ENCODE assay signal across 33 cellular contexts in the genomic region with DNA sequence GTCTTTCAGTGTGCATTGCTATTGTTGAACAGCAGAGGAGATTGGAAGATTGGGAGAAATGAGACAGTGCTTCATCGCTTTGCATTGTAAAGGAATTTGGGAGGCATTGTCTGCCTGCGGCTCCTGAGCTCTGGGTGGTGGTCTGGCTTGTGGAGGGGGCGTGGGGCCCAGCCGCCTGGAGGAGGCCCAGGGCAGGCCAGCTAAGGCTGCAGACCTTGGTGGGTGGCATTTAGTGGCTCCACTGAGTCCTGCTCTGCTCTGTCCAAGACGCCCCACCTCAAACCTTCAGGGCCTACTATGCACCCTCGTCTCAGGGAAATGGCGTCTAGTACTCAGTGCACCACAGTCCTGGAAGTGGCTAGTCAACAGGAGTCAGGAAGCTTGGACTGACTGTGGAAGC. TPM values are rescaled to one million over a fixed set of nuclear protein-coding genes. Genes with fewer than 3 reads are reported as not detected.
"Had no signal": no experiment of that assay in that cellular context is flagged by ENCODE, and none has a peak within 500 bp of the region (broad histone marks: within the 10 kb centered on the region; RNA-seq: fewer than 3 reads in every experiment).

No MANE protein-coding gene starts in this region.

- H3K4me1 Mint-ChIP-seq: endodermal cell, nephron had no signal

- H3K4me3 Mint-ChIP-seq: activated naive CD8-positive, alpha-beta T cell treated with anti-CD3 and anti-CD28 coated beads, Interleukin-2, amount 10 ng/mL, durations not matched to agents 7 days and 5 days; activated T-cell treated with anti-CD3 and anti-CD28 coated beads, Interleukin-2, amount 50 U/mL, for 72 hours; dendritic cell treated with granulocyte-macrophage colony-stimulating factor and Interleukin-4, amounts not matched to agents 40 ng/mL and 50 ng/mL, for 4 days; endodermal cell; nephron; T-cell; T-helper 2 cell treated with Interferon-gamma antibody and Interleukin-4, amounts not matched to agents 5 μg/mL and 100 μg/mL, for 36 hours had no signal

- H3K27ac Mint-ChIP-seq: activated naive CD8-positive, alpha-beta T cell treated with anti-CD3 and anti-CD28 coated beads, Interleukin-2, amount 10 ng/mL, durations not matched to agents 7 days and 5 days; activated T-cell treated with anti-CD3 and anti-CD28 coated beads, Interleukin-2, amount 50 U/mL, for 72 hours; dendritic cell treated with granulocyte-macrophage colony-stimulating factor and Interleukin-4, amounts not matched to agents 40 ng/mL and 50 ng/mL, for 4 days; endodermal cell; nephron; T-cell; T-helper 2 cell treated with Interferon-gamma antibody and Interleukin-4, amounts not matched to agents 5 μg/mL and 100 μg/mL, for 36 hours had no signal

- H3K9me3 Mint-ChIP-seq: activated naive CD8-positive, alpha-beta T cell treated with anti-CD3 and anti-CD28 coated beads, Interleukin-2, amount 10 ng/mL, durations not matched to agents 7 days and 5 days; activated T-cell treated with anti-CD3 and anti-CD28 coated beads, Interleukin-2, amount 50 U/mL, for 72 hours; dendritic cell treated with granulocyte-macrophage colony-stimulating factor and Interleukin-4, amounts not matched to agents 40 ng/mL and 50 ng/mL, for 4 days; endodermal cell; nephron; T-cell; T-helper 2 cell treated with Interferon-gamma antibody and Interleukin-4, amounts not matched to agents 5 μg/mL and 100 μg/mL, for 36 hours had no signal

- ATAC-seq: activated T-cell treated with anti-CD3 and anti-CD28 coated beads, Interleukin-2, amount 50 U/mL, for 72 hours; esophagus mucosa; heart left ventricle; left lobe of liver; T-cell had no signal

- DNase-seq: activated CD4-positive, alpha-beta T cell treated with anti-CD3 and anti-CD28 coated beads for 4 hours; activated CD4-positive, alpha-beta T cell treated with anti-CD3 and anti-CD28 coated beads, Interleukin-2, amount 50 U/mL, for 4 hours; activated effector memory CD4-positive, alpha-beta T cell treated with Interleukin-2 at 50 U/mL for 16 hours; activated naive CD4-positive, alpha-beta T cell treated with Interleukin-2 at 50 U/mL for 16 hours; activated naive CD8-positive, alpha-beta T cell treated with anti-CD3 and anti-CD28 coated beads, Interleukin-2, amount 10 ng/mL, durations not matched to agents 7 days and 5 days; activated T-cell treated with anti-CD3 and anti-CD28 coated beads for 4 hours; activated T-cell treated with anti-CD3 and anti-CD28 coated beads, Interleukin-2, amount 50 U/mL, for 72 hours; central memory CD4-positive, alpha-beta T cell; endodermal cell; foreskin fibroblast; kidney glomerular epithelial cell; mesendoderm; retina; sigmoid colon; small intestine; stimulated activated CD4-positive, alpha-beta T cell treated with anti-CD3 and anti-CD28 coated beads, Interleukin-1b, Interleukin-23, amount 100 ng/mL, for 48 hours; stimulated activated CD4-positive, alpha-beta T cell treated with anti-CD3 and anti-CD28 coated beads, Interleukin-4, amount 100 ng/mL, for 4 hours; stimulated activated CD8-positive, alpha-beta memory T cell treated with anti-CD3 and anti-CD28 coated beads, Interleukin-4, amount 100 ng/mL, for 48 hours; stimulated activated naive CD4-positive, alpha-beta T cell; T-cell; testis; transverse colon had no signal

- FAIRE-seq: small intestine, urothelium cell line had no signal

- H3K4me3 ChIP-seq: heart left ventricle, lung, ovary, prostate gland, sigmoid colon, testis, transverse colon had no signal

- H3K27me3 ChIP-seq: ovary, testis had no signal

- H3K36me3 ChIP-seq: heart left ventricle, neutrophil, ovary, prostate gland, sigmoid colon, transverse colon had no signal

- H3K9me3 ChIP-seq: heart left ventricle, neutrophil, ovary, prostate gland, sigmoid colon, testis, transverse colon had no signal

- H3K36me3 Mint-ChIP-seq: activated naive CD8-positive, alpha-beta T cell treated with anti-CD3 and anti-CD28 coated beads, Interleukin-2, amount 10 ng/mL, durations not matched to agents 7 days and 5 days; T-cell had no signal

- H3K27ac ChIP-seq: heart left ventricle, neutrophil, ovary, prostate gland, sigmoid colon, testis, transverse colon had no signal

RNA-seq across cellular contexts. Expression of a gene that starts 10.4 kb away (rescaled TPM):
- total RNA-seq: activated naive CD8-positive, alpha-beta T cell treated with anti-CD3 and anti-CD28 coated beads, Interleukin-2, amount 10 ng/mL, durations not matched to agents 7 days and 5 days had no signal
